In genomic region chr7:47698386-47698785, GRCh38 we compare ENCODE assay signal across 15 cellular contexts.
DNase-seq lines count a peak whose midpoint lies in the region; ATAC-seq and TF ChIP-seq lines count a peak whose summit lies in the region.
"Had no signal": no experiment of that assay in that cellular context is flagged by ENCODE, and none has a peak within 500 bp of the region (broad histone marks: within the 10 kb centered on the region; RNA-seq: fewer than 3 reads in every experiment).

No MANE protein-coding gene starts in this region.

- H2BK12ac ChIP-seq in neuronal stem cell (ENCODE audit: low read length) = no peak overlapping the region

- WGBS in neuronal stem cell (ENCODE audit: extremely low coverage in 2 of 2, insufficient read length in 2 of 2, insufficient replicate concordance in 1 of 2), 2 donors = no CpG with 5 or more reads among the region's 1 CpG

- no peak overlapping the region for H2BK120ac ChIP-seq in neuronal stem cell (ENCODE audit: low read depth, low read length)

- no peak overlapping the region for H2AFZ ChIP-seq in neuronal stem cell (ENCODE audit: low read length)

- no peak overlapping the region for H3K14ac ChIP-seq in neuronal stem cell (ENCODE audit: low read length)

- intact Hi-C loops in A673 (cut with micrococcal nuclease; ENCODE audit: unreplicated experiment) = no loop called here

- no peaks in the 10 kb centered on the region for H3K9me3 ChIP-seq in SJCRH30 (replicated peaks)
- peaks cover 0 to 2% of the 10 kb centered on the region in 2 donors for H3K9me3 ChIP-seq in neuronal stem cell (replicated peaks in 1 of 2; ENCODE audit: control insufficient read depth in 2 of 2, insufficient read depth in 1 of 2, low read depth in 1 of 2, low read length in 2 of 2)
- no peaks in the 10 kb centered on the region for H3K9me3 ChIP-seq in A673 (ENCODE audit: low read depth, low read length, poor library complexity, severe bottlenecking)

- H2BK5ac ChIP-seq in neuronal stem cell (ENCODE audit: low read length) = no peak overlapping the region

- BruUV-seq in A673 (replicated peaks; lab: Mats Ljungman, UMichigan) = no TSS peak

- no peak overlapping the region for H3K4me2 ChIP-seq in neuronal stem cell (ENCODE audit: insufficient read depth, low read length, poor library complexity, severe bottlenecking)
- H3K4me2 ChIP-seq: A549 had no signal

- no peak overlapping the region for H3K23ac ChIP-seq in neuronal stem cell (ENCODE audit: low read depth, low read length, poor library complexity)

- H4K91ac ChIP-seq in neuronal stem cell (ENCODE audit: low read depth, low read length, poor library complexity) = no peak overlapping the region

- H3K9ac ChIP-seq in neuronal stem cell (ENCODE audit: low read depth, low read length, poor library complexity) = no peak overlapping the region

- no peak overlapping the region for H2AK5ac ChIP-seq in neuronal stem cell (ENCODE audit: low read depth, low read length)

- no peak for TF ChIP-seq CTCF in A673 (conservative IDR thresholded peaks at IDR 0.05; ENCODE audit: low read depth, low read length)

- no peak overlapping the region; the same call in 1 of the 2 replicates for H3K27ac ChIP-seq in SJCRH30
- no peak overlapping the region for H3K27ac ChIP-seq in neuronal stem cell (replicated peaks; ENCODE audit: low read length)
- no peak overlapping the region for H3K27ac ChIP-seq in A673 (ENCODE audit: low read depth, low read length, poor library complexity, severe bottlenecking)

- H3K4me3 ChIP-seq in SJCRH30 = no peak overlapping the region
- no peak overlapping the region for H3K4me3 ChIP-seq in neuronal stem cell (ENCODE audit: low read length in 2 of 2)
- H3K4me3 ChIP-seq in A673 (ENCODE audit: low read depth, low read length, poor library complexity, severe bottlenecking) = no peak overlapping the region
- H3K4me3 ChIP-seq: A549 had no signal

- H3K27me3 ChIP-seq in SJCRH30 = no peaks in the 10 kb centered on the region
- H3K27me3 ChIP-seq in neuronal stem cell (ENCODE audit: control insufficient read depth in 3 of 3, insufficient read depth in 3 of 3, low read depth in 1 of 3, low read length in 3 of 3) = no peaks in the 10 kb centered on the region
- H3K27me3 ChIP-seq in A673 (replicated peaks; ENCODE audit: insufficient read depth, low read depth, low read length, poor library complexity) = no peaks in the 10 kb centered on the region

- no peaks in the 10 kb centered on the region for H3K79me1 ChIP-seq in neuronal stem cell (ENCODE audit: low read depth, low read length)

- POLR2A ChIA-PET in A673 (lab: Charles Lee; ENCODE audit: low non-redundant PET) = no interaction called here

- ATAC-seq in left lobe of liver (no peak), HG03520 (IDR thresholded peaks at IDR 0.05; ENCODE audit: unreplicated experiment) (no peak), GM18505 (IDR thresholded peaks at IDR 0.05; ENCODE audit: unreplicated experiment) (no peak)
- ATAC-seq: CD8-positive, alpha-beta T cell had no signal

- H4K8ac ChIP-seq in neuronal stem cell (ENCODE audit: low read depth, low read length) = no peak overlapping the region

- H3K18ac ChIP-seq in neuronal stem cell (ENCODE audit: low read length) = peak overlapping the region; percentile 31

- CTCF ChIA-PET in A673 (lab: Charles Lee) = no interaction called here

- H3K36me3 ChIP-seq in SJCRH30 = no peaks in the 10 kb centered on the region
- H3K36me3 ChIP-seq in neuronal stem cell (replicated peaks in 1 of 2; ENCODE audit: control insufficient read depth in 2 of 2, insufficient read depth in 2 of 2, low read length in 2 of 2) = no peaks in the 10 kb centered on the region
- H3K36me3 ChIP-seq in A673 (ENCODE audit: insufficient read depth, low read length, poor library complexity, severe bottlenecking) = no peaks in the 10 kb centered on the region

- no peak overlapping the region for H2BK15ac ChIP-seq in neuronal stem cell (ENCODE audit: low read length)

- TF ChIP-seq POLR2A in GM18505 (IDR thresholded peaks at IDR 0.05; ENCODE audit: borderline replicate concordance, extremely low read depth, insufficient read depth, insufficient read length) = no peak

- H3K4me1 ChIP-seq in SJCRH30 (peaks cover 19% of the 10 kb centered on the region), neuronal stem cell (ENCODE audit: control insufficient read depth in 2 of 2, insufficient read depth in 1 of 2, low read depth in 1 of 2, low read length in 2 of 2) (peaks cover 0 to 4% of the 10 kb centered on the region in 2 donors), A673 (ENCODE audit: insufficient read depth, low read length, poor library complexity, severe bottlenecking) (no peaks in the 10 kb centered on the region)

- no peak overlapping the region for H3K4ac ChIP-seq in neuronal stem cell (ENCODE audit: low read length)

- DNase-seq in LHCN-M2 (ENCODE audit: low read depth) (peak; percentile 35), SJCRH30 (peak; percentile 68 to 85), left lobe of liver (ENCODE audit: low spot score) (peak; percentile 8), neuronal stem cell (ENCODE audit: low spot score) (no peak), SIG-M5 (lab: John Stamatoyannopoulos, UW) (no peak), A673 (ENCODE audit: low spot score) (no peak)
- DNase-seq: CD8-positive, alpha-beta T cell; COR-L47; DND-41; GDM1; HCEC 1CT; HFFc6 had no signal

Comparison
In these comparisons a context has a peak if more than half of its experiments do, and no peak if none do; other contexts are left out.
1. DNase-seq: peak in LHCN-M2 (single experiment), SJCRH30 (2 of 2) and left lobe of liver (single experiment); none in neuronal stem cell (single experiment), SIG-M5 (single experiment) and A673 (single experiment).